8 cellular contexts compared by ENCODE assay signal in the genomic region with DNA sequence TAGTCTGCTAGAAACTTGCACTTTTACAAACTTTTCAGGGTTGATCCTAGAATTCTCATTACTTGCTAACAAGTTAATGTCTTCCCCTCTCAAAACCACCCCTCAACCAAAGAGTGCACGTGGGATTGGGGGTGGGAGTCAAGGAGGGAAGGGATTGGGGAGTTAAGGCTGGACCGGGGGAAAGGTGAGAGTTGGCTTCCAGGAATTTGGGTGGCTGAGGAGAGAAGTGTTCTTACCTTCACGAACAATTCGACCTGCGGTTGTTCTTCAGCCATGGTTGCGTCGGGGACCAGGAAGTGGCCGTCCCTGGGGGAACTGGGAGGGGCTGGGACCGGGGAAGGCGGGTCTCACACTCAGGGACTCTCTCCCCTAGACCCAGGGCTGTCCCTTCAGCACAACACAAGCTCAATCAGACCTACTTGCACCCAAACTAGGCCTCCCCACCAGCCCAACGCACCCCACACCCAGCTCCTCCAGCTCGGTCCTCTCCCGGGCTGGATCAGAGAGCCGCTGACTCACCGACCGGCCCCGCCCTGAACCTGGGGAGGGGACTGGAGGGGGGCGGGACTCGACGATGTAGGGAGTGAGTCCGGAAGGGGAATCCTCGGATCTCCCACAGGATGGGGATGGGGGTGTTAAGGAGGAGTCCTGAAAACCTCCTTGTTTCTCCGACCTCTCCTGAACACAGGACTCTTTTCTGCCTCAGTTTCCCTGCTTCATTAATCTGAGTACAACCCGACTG. TPM values are rescaled to one million over a fixed set of nuclear protein-coding genes. Genes with fewer than 3 reads are reported as not detected.
DNase-seq lines count a peak whose midpoint lies in the region; ATAC-seq, FAIRE-seq and TF ChIP-seq lines count a peak whose summit lies in the region.

A gene (minus strand): TSS at position 505 of the 742 bp plus-strand sequence. CDS start 230 bp downstream, at position 275.

- no peaks in the 10 kb centered on the region; the same call in none of the 2 replicates for H3K27me3 Mint-ChIP-seq in HFFc6 (ENCODE audit: insufficient read depth)

- ATAC-seq in HepG2 = peak; percentile 55
- no peak for ATAC-seq in HG02970 (IDR thresholded peaks at IDR 0.05; ENCODE audit: low FRiP score, unreplicated experiment)

- peak; percentile 76 for FAIRE-seq in HepG2 (lab: Jason Lieb, UNC)

- peaks cover 41% of the 10 kb centered on the region for H3K79me2 ChIP-seq in HepG2 (ENCODE audit: insufficient read depth, low read length)

- H3K4me1 Mint-ChIP-seq in HFFc6 (ENCODE audit: low read depth) = peaks cover 74% of the 10 kb centered on the region

- peaks cover 73% of the 10 kb centered on the region for H3K4me1 ChIP-seq in HepG2 (ENCODE audit: insufficient read depth, low read length)

- intact Hi-C loops in HepG2 (cut with micrococcal nuclease; ENCODE audit: unreplicated experiment) = loop anchor here (5.0 kb wide), 2 partner anchors 34 to 71 kb away; a partner anchor contains a TSS

- POLR2A ChIA-PET in HepG2 (lab: Yijun Ruan, JAX) = interaction anchor here (0.5 to 11.3 kb wide), 35 partner anchors 7 to 1236 kb away, joined by 3 to 279 read pairs (median 20); a partner anchor contains a TSS

- DNase-seq in CMK (ENCODE audit: low read depth) (peak; percentile 92), HFFc6 (peak; percentile 79), NCI-H69 (lab: John Stamatoyannopoulos, UW) (peak; percentile 91), dedifferentiated amniotic fluid mesenchymal stem cell (ENCODE audit: extremely low spot score) (peak; percentile 66), HepG2 (ENCODE audit: low spot score) (peak; percentile 88)
- DNase-seq in activated CD4-positive, alpha-beta T cell treated with anti-CD3 and anti-CD28 coated beads, Interleukin-2, amount 50 U/mL, for 1 hour = peak; percentile 75
- DNase-seq in stimulated activated CD4-positive, alpha-beta T cell treated with anti-CD3 and anti-CD28 coated beads, Interleukin-4, amount 100 ng/mL, for 48 hours (ENCODE audit: low read depth in 2 of 2) = peak; percentile 75 to 78

- peak within 1 kb of the TSS; percentile 98 for H3K9ac ChIP-seq in HepG2 (ENCODE audit: insufficient read depth, low read depth, low read length)

- H3K36me3 ChIP-seq in HepG2 (replicated peaks in 1 of 2; ENCODE audit: control insufficient read depth in 1 of 2, insufficient read depth in 2 of 2, low read length in 2 of 2) = peaks cover 16 to 32% of the 10 kb centered on the region in 2 experiments

- no peak within 1 kb of the TSS for H2AFZ ChIP-seq in HepG2 (ENCODE audit: low read length)

- peak within 1 kb of the TSS; percentile 99 for H3K27ac ChIP-seq in HepG2 (ENCODE audit: extremely low read length, insufficient read depth, low read length)

- H3K27me3 ChIP-seq in HepG2 (ENCODE audit: control insufficient read depth in 1 of 2, insufficient read depth in 2 of 2, low read length in 2 of 2) = no peaks in the 10 kb centered on the region; a peak in 1 of 5 replicates

- peaks cover 24% of the 10 kb centered on the region; the same call in 1 of the 2 replicates for H4K20me1 ChIP-seq in HepG2 (ENCODE audit: insufficient read depth, low read length)

- H3K9me3 Mint-ChIP-seq in HFFc6 = no peaks in the 10 kb centered on the region

- BruUV-seq in HepG2 (replicated peaks; lab: Mats Ljungman, UMichigan) = TSS peak; percentile 60

- CTCF ChIA-PET in HepG2 (lab: Yijun Ruan, JAX; ENCODE audit: low intra/inter-chr PET ratio, low total read pairs) = no interaction called here

- H3K9me3 ChIP-seq in HepG2 (ENCODE audit: low read length) = no peaks in the 10 kb centered on the region

- peak within 1 kb of the TSS; percentile 92 for H3K27ac Mint-ChIP-seq in HFFc6

- in situ Hi-C loops in HepG2 (cut with HindIII; ENCODE audit: extremely low pct_ligation_motif_present, low pct_unique_long_range_greater_than_20kb) = no loop called here

- H3K4me3 ChIP-seq in HepG2 (replicated peaks in 1 of 3; ENCODE audit: insufficient read depth in 1 of 3, low read depth in 2 of 3, low read length in 3 of 3) = peak within 1 kb of the TSS; percentile 71 to 92 (median 92)

- TF ChIP-seq RAD21 in HepG2 (CRISPR knock-in tag; IDR thresholded peaks at IDR 0.05) = 0 out of 2 replicates have a peak, but pooled peaks have one; percentile 41

- H3K4me3 Mint-ChIP-seq in HFFc6 = peak within 1 kb of the TSS; percentile 98

- TF ChIP-seq EP300 in HepG2 (IDR thresholded peaks at IDR 0.05; ENCODE audit: low read depth in 2 of 2, low read length in 2 of 2) (peak in 1 of 2 experiments; percentile 65; a peak in 2 of 4 replicates), HepG2 (CRISPR knock-in tag; IDR thresholded peaks at IDR 0.05; ENCODE audit: borderline replicate concordance) (peak; percentile 45; the same call in 1 of the 2 replicates)

- WGBS in HepG2 (ENCODE audit: low lambda C conversion rate) = under 1% methylated on average over 22 of the region's 24 CpGs

- TF ChIP-seq POLR2A in HepG2 (IDR thresholded peaks at IDR 0.05; ENCODE audit: insufficient read depth in 1 of 2, low read depth in 2 of 2, low read length in 2 of 2) = peak in 1 of 2 experiments; percentile 68; a peak in 2 of 4 replicates

- H3K4me2 ChIP-seq in HepG2 (ENCODE audit: low read depth, low read length) = peak within 1 kb of the TSS; percentile 98

- H3K36me3 Mint-ChIP-seq in HFFc6 (ENCODE audit: low read depth) = peaks cover 39% of the 10 kb centered on the region

- TF ChIP-seq CTCF in HFFc6 (IDR thresholded peaks at IDR 0.05) = no peak
- TF ChIP-seq CTCF in HepG2 (CRISPR knock-in tag; IDR thresholded peaks at IDR 0.05) = no peak

TF ChIP-seq in HepG2, 621 proteins besides CTCF, POLR2A, EP300 and RAD21 (continues in another document):
- TF ChIP-seq FOXC1 (CRISPR knock-in tag; IDR thresholded peaks at IDR 0.05; ENCODE audit: borderline replicate concordance) = peak; percentile 93
- TF ChIP-seq, protein P1, sequence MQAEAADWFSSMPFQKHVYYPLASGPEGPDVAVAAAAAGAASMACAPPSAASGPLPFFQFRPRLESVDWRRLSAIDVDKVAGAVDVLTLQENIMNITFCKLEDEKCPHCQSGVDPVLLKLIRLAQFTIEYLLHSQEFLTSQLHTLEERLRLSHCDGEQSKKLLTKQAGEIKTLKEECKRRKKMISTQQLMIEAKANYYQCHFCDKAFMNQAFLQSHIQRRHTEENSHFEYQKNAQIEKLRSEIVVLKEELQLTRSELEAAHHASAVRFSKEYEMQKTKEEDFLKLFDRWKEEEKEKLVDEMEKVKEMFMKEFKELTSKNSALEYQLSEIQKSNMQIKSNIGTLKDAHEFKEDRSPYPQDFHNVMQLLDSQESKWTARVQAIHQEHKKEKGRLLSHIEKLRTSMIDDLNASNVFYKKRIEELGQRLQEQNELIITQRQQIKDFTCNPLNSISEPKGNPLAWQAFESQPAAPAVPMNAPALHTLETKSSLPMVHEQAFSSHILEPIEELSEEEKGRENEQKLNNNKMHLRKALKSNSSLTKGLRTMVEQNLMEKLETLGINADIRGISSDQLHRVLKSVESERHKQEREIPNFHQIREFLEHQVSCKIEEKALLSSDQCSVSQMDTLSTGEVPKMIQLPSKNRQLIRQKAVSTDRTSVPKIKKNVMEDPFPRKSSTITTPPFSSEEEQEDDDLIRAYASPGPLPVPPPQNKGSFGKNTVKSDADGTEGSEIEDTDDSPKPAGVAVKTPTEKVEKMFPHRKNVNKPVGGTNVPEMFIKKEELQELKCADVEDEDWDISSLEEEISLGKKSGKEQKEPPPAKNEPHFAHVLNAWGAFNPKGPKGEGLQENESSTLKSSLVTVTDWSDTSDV (CRISPR knock-in tag; IDR thresholded peaks at IDR 0.05) = peak; percentile 94
- TF ChIP-seq ZNF543 (CRISPR knock-in tag; IDR thresholded peaks at IDR 0.05) = 0 out of 2 replicates have a peak, but pooled peaks have one; percentile 65
- peak; percentile 16; the same call in 1 of the 2 replicates for TF ChIP-seq ARID2 (CRISPR knock-in tag; IDR thresholded peaks at IDR 0.05; ENCODE audit: borderline replicate concordance)
- TF ChIP-seq KAT2B (IDR thresholded peaks at IDR 0.05; ENCODE audit: borderline replicate concordance, low read depth, low read length) = no peak
- TF ChIP-seq, protein P2, sequence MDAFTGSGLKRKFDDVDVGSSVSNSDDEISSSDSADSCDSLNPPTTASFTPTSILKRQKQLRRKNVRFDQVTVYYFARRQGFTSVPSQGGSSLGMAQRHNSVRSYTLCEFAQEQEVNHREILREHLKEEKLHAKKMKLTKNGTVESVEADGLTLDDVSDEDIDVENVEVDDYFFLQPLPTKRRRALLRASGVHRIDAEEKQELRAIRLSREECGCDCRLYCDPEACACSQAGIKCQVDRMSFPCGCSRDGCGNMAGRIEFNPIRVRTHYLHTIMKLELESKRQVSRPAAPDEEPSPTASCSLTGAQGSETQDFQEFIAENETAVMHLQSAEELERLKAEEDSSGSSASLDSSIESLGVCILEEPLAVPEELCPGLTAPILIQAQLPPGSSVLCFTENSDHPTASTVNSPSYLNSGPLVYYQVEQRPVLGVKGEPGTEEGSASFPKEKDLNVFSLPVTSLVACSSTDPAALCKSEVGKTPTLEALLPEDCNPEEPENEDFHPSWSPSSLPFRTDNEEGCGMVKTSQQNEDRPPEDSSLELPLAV (CRISPR knock-in tag; conservative IDR thresholded peaks at IDR 0.05; ENCODE audit: low read depth) = no peak

RNA-seq across cellular contexts. Expression of the gene that starts here (rescaled TPM):
- 100 to 1,000 TPM; 638 to 833 (median 745) TPM for total RNA-seq in HFFc6 (2021; fragmentation: NEBNext Ultra II Directional; extraction: Animal tissue kit (Norgen Biotek cat#: 25700))
- total RNA-seq in HepG2 (2016; rRNA removed; fragmentation: Illumina TruSeq; extraction: Trizol) = 445 and 602 TPM in 2 replicates
- 267 and 295 TPM in 2 replicates for total RNA-seq in HepG2 (2016; cell fraction: cytosol; rRNA removed; fragmentation: Illumina TruSeq; extraction: Trizol; ENCODE audit: low read depth)
- 442 and 617 TPM in 2 replicates for total RNA-seq in HepG2 (2016; cell fraction: insoluble cytoplasmic fraction; rRNA removed; fragmentation: Illumina TruSeq; extraction: Trizol)
- 333 and 368 TPM in 2 replicates for total RNA-seq in HepG2 (2016; cell fraction: membrane; rRNA removed; fragmentation: Illumina TruSeq; extraction: Trizol)
- total RNA-seq in HepG2 (2016; cell fraction: nucleus; rRNA removed; fragmentation: Illumina TruSeq; extraction: Trizol) = 383 and 410 TPM in 2 replicates
- 891 and 997 TPM in 2 replicates for polyA plus RNA-seq in HepG2 (2011; rRNA removed)
- polyA plus RNA-seq in HepG2 (2011; cell fraction: cytosol; rRNA removed) = 1,063 and 1,114 TPM in 2 replicates
- polyA plus RNA-seq in HepG2 (2011; cell fraction: nucleus; rRNA removed) = 243 and 309 TPM in 2 replicates
- 684 and 693 TPM in 2 replicates for polyA plus RNA-seq in HepG2 (2012)
- 249 and 300 TPM in 2 replicates for polyA plus RNA-seq in HepG2 (2016; cell fraction: cytosol; fragmentation: Illumina TruSeq; extraction: Trizol; ENCODE audit: low read depth)
- 415 and 433 TPM in 2 replicates for polyA plus RNA-seq in HepG2 (2016; cell fraction: insoluble cytoplasmic fraction; fragmentation: Illumina TruSeq; extraction: Trizol; ENCODE audit: low read depth)
- 263 and 301 TPM in 2 replicates for polyA plus RNA-seq in HepG2 (2016; cell fraction: membrane; fragmentation: Illumina TruSeq; extraction: Trizol; ENCODE audit: low read depth)
- 609 and 612 TPM in 2 replicates for polyA plus RNA-seq in HepG2 (2016; cell fraction: nucleus; fragmentation: Illumina TruSeq; extraction: Trizol; ENCODE audit: insufficient read depth, low read depth)
- 509 and 745 TPM in 2 replicates for polyA minus RNA-seq in HepG2 (2011; rRNA and poly(A)+ RNA removed; ENCODE audit: low replicate concordance)
- 299 and 375 TPM in 2 replicates for polyA minus RNA-seq in HepG2 (2011; cell fraction: cytosol; rRNA and poly(A)+ RNA removed)
- polyA minus RNA-seq in HepG2 (2011; cell fraction: nucleus; rRNA and poly(A)+ RNA removed) = 119 and 176 TPM in 2 replicates
